ENCODE assay signal across 8 cellular contexts in genomic region chr4:184538023-184538599, GRCh38.
DNase-seq lines count a peak whose midpoint lies in the region; ATAC-seq and TF ChIP-seq lines count a peak whose summit lies in the region.

No MANE protein-coding gene starts in this region.

- DNase-seq in GM04504 (ENCODE audit: low read depth) (peak; percentile 81), HFFc6 (peak; percentile 88), NCI-H1048 (lab: John Stamatoyannopoulos, UW) (peak; percentile 28), amniotic epithelial cell (ENCODE audit: low read depth) (peak; percentile 88), heart left ventricle (peak; percentile 90 to 92 (median 91)), posterior cingulate gyrus (peak; percentile 74 to 96 (median 82)), ureter (ENCODE audit: low spot score) (peak; percentile 94)

- no peaks in the 10 kb centered on the region for H3K27me3 ChIP-seq in SU-DHL-6 (ENCODE audit: low read length)
- no peaks in the 10 kb centered on the region for H3K27me3 ChIP-seq in heart left ventricle

- peak overlapping the region; percentile 68 for H3K4me3 ChIP-seq in SU-DHL-6 (ENCODE audit: insufficient read depth, low read length, poor library complexity, severe bottlenecking)
- peak overlapping the region; percentile 50 to 82 (median 67) for H3K4me3 ChIP-seq in heart left ventricle

- TF ChIP-seq CTCF in HFFc6 (IDR thresholded peaks at IDR 0.05) (peak; percentile 82), SU-DHL-6 (IDR thresholded peaks at IDR 0.05; ENCODE audit: insufficient read depth, low read length, poor library complexity, severe bottlenecking) (peak; percentile 37), heart left ventricle (IDR thresholded peaks at IDR 0.05) (peak; percentile 50 to 86 (median 72))

- TF ChIP-seq POLR2A in heart left ventricle (IDR thresholded peaks at IDR 0.05) = no peak

- peak overlapping the region; percentile 98 for H3K4me2 ChIP-seq in SU-DHL-6 (ENCODE audit: low read depth, low read length, poor library complexity, severe bottlenecking)

- peak overlapping the region; percentile 86 for H3K27ac ChIP-seq in SU-DHL-6 (ENCODE audit: low read depth, low read length)
- peak overlapping the region; percentile 91 to 99 (median 95) for H3K27ac ChIP-seq in heart left ventricle

- 3 to 4% (median 4%) methylated on average over 18 of the region's 18 CpGs for WGBS in heart left ventricle, 4 donors

- H3K36me3 ChIP-seq in SU-DHL-6 (ENCODE audit: low read length) (no peaks in the 10 kb centered on the region), heart left ventricle (no peaks in the 10 kb centered on the region)

- H3K9me3 ChIP-seq in SU-DHL-6 (ENCODE audit: insufficient read depth, low read length) (no peaks in the 10 kb centered on the region), heart left ventricle (no peaks in the 10 kb centered on the region)

- peak; percentile 91 to 94 (median 92) for ATAC-seq in heart left ventricle

- peaks cover 0 to 43% (median 25%) of the 10 kb centered on the region in 12 donors for H3K4me1 ChIP-seq in heart left ventricle

- H3K36me3 Mint-ChIP-seq in HFFc6 (ENCODE audit: low read depth) = no peaks in the 10 kb centered on the region

- intact Hi-C loops in heart left ventricle (cut with DNase I) = loop anchor here (1.0 to 10.0 kb wide), 14 partner anchors 61 to 276 kb away; partner anchors contain the start of gene IRF2 (in 1 of the 10)
- intact Hi-C loops in posterior cingulate gyrus (cut with DNase I) = loop anchor here (1.0 to 5.0 kb wide), 4 partner anchors 109 to 274 kb away; partner anchors contain the start of genes CASP3, CENPU and PRIMPOL

- H3K4me1 Mint-ChIP-seq in HFFc6 (ENCODE audit: low read depth) = peaks cover 44% of the 10 kb centered on the region

- peaks cover 5% of the 10 kb centered on the region for H3K79me2 ChIP-seq in SU-DHL-6 (ENCODE audit: insufficient read depth, low read length)

- peak overlapping the region; percentile 97 for H3K27ac Mint-ChIP-seq in HFFc6

- peaks cover 46% of the 10 kb centered on the region for H3F3A ChIP-seq in SU-DHL-6 (ENCODE audit: insufficient read depth)

- H2AFZ ChIP-seq in SU-DHL-6 (ENCODE audit: low read depth, low read length, severe bottlenecking) = peak overlapping the region; percentile 72

- no peaks in the 10 kb centered on the region for H4K20me1 ChIP-seq in SU-DHL-6 (ENCODE audit: low read depth, low read length)

- peak overlapping the region; percentile 71 for H3K9ac ChIP-seq in SU-DHL-6 (ENCODE audit: low read length)

- peaks cover 2% of the 10 kb centered on the region for H3K27me3 Mint-ChIP-seq in HFFc6 (ENCODE audit: insufficient read depth)

- H3K9me2 ChIP-seq in SU-DHL-6 (replicated peaks; ENCODE audit: insufficient read depth, low read length) = no peaks in the 10 kb centered on the region

- H3K9me3 Mint-ChIP-seq in HFFc6 = no peaks in the 10 kb centered on the region

- peak overlapping the region; percentile 94 for H3K4me3 Mint-ChIP-seq in HFFc6

Comparison
In these comparisons a context has a peak if more than half of its experiments do, and no peak if none do; other contexts are left out.
1. Peak in every context shown above with its lines: DNase-seq, ATAC-seq, H3K4me3 ChIP-seq and H3K27ac ChIP-seq.
2. DNase-seq: peak in every context shown above with its lines; median percentile 94 in ureter; 91 in heart left ventricle; 88 in HFFc6; 88 in amniotic epithelial cell; 82 in posterior cingulate gyrus; 81 in GM04504; 28 in NCI-H1048.